8 cellular contexts compared by ENCODE assay signal in the genomic region with DNA sequence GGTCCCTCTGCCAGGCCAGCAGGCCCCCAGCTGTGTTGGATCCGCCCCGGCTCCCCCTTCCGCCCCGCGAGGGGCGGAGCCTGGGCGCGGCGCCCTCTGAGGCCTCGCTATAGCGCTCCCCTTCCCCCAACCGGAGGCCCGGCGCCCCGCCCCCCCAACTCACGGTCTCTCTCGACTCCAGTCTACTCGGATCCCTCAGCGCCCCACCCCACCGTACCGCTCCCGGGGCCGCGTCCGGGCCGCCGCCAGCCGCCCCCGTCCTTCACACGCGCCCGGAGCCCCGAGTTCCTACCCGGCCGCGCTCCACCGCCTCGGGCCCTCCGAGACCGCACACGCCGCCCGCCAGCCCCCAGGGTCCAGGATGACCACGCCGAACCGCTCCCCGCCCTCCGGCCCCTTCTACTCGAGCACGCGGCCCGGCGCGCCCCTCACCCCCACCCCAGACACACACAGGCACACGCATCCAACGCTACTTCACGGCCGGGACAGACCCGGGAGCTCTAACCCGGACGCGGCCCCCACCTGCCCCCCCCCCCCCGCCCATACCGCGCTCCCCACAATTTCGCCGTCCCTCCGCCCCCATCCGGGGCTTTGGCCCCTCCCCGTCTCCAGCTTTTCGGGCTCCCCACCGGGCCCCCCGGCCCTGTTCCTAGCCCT. TPM values are rescaled to one million over a fixed set of nuclear protein-coding genes. Genes with fewer than 3 reads are reported as not detected.
DNase-seq lines count a peak whose midpoint lies in the region; ATAC-seq and TF ChIP-seq lines count a peak whose summit lies in the region.

No MANE protein-coding gene starts in this region.

- intact Hi-C loops in activated CD8-positive, alpha-beta T cell treated with anti-CD3 and anti-CD28 coated beads for 36 hours (cut with micrococcal nuclease) = no loop called here

- POLR2A ChIA-PET in activated CD8-positive, alpha-beta T cell treated with anti-CD3 and anti-CD28 coated beads for 36 hours (lab: Charles Lee) = interaction anchor here (0.7 to 15.6 kb wide), 12 partner anchors 8 to 450 kb away, joined by 3 to 261 read pairs (median 4); a partner anchor contains a TSS

- peaks cover 53% of the 10 kb centered on the region for H3K4me1 Mint-ChIP-seq in activated CD8-positive, alpha-beta T cell treated with anti-CD3 and anti-CD28 coated beads for 36 hours (ENCODE audit: low read depth)
- peaks cover 54% of the 10 kb centered on the region for H3K4me1 Mint-ChIP-seq in memory B cell

- H3K9me3 Mint-ChIP-seq in activated CD8-positive, alpha-beta T cell treated with anti-CD3 and anti-CD28 coated beads for 36 hours = no peaks in the 10 kb centered on the region
- no peaks in the 10 kb centered on the region for H3K9me3 Mint-ChIP-seq in memory B cell

- H3K27me3 Mint-ChIP-seq in activated CD8-positive, alpha-beta T cell treated with anti-CD3 and anti-CD28 coated beads for 36 hours = peaks cover 2% of the 10 kb centered on the region
- H3K27me3 Mint-ChIP-seq in memory B cell = no peaks in the 10 kb centered on the region

- DNase-seq in NCI-H1417 (lab: John Stamatoyannopoulos, UW) (peak; percentile 40 to 67 (median 58)), NCI-H1417 treated with DMSO at 0.1 percent for 48 hours (lab: John Stamatoyannopoulos, UW) (no peak), NCI-H2171 treated with DMSO at 0.1 percent for 48 hours (lab: John Stamatoyannopoulos, UW) (peak; percentile 40), memory B cell (ENCODE audit: low spot score in 2 of 2) (peak; percentile 67 to 68)
- DNase-seq in activated CD8-positive, alpha-beta T cell treated with anti-CD3 and anti-CD28 coated beads for 36 hours = peak; percentile 90
- peak; percentile 65 for DNase-seq in effector CD4-positive, alpha-beta T cell
- peak; percentile 82 for DNase-seq in stimulated activated CD8-positive, alpha-beta memory T cell treated with anti-CD3 and anti-CD28 coated beads, Interleukin-12 subunit alpha, Interleukin-12 subunit beta, amount 100 ng/mL, for 4 hours (ENCODE audit: low read depth)

- peak; percentile 32 for ATAC-seq in activated CD8-positive, alpha-beta T cell treated with anti-CD3 and anti-CD28 coated beads for 36 hours
- ATAC-seq in memory B cell (ENCODE audit: low read depth) (peak; percentile 31), GM19463 (IDR thresholded peaks at IDR 0.05; ENCODE audit: unreplicated experiment) (no peak)

- TF ChIP-seq CTCF in activated CD8-positive, alpha-beta T cell treated with anti-CD3 and anti-CD28 coated beads for 36 hours (IDR thresholded peaks at IDR 0.05) = no peak

- peak overlapping the region; percentile 96 for H3K4me3 Mint-ChIP-seq in activated CD8-positive, alpha-beta T cell treated with anti-CD3 and anti-CD28 coated beads for 36 hours
- peak overlapping the region; percentile 100 for H3K4me3 Mint-ChIP-seq in memory B cell

- H3K27ac Mint-ChIP-seq in activated CD8-positive, alpha-beta T cell treated with anti-CD3 and anti-CD28 coated beads for 36 hours = peak overlapping the region; percentile 97
- H3K27ac Mint-ChIP-seq in memory B cell = peak overlapping the region; percentile 100

- peaks cover 33% of the 10 kb centered on the region for H3K36me3 Mint-ChIP-seq in activated CD8-positive, alpha-beta T cell treated with anti-CD3 and anti-CD28 coated beads for 36 hours (ENCODE audit: low read depth)
- peaks cover 24% of the 10 kb centered on the region for H3K36me3 Mint-ChIP-seq in memory B cell

- CTCF ChIA-PET in activated CD8-positive, alpha-beta T cell treated with anti-CD3 and anti-CD28 coated beads for 36 hours (lab: Charles Lee) = interaction anchor here (2.5 to 7.2 kb wide), 2 partner anchors 11 to 18 kb away, joined by 7 to 41 read pairs; a partner anchor contains a TSS

RNA-seq across cellular contexts. Expression of a gene that starts 1.4 kb away (rescaled TPM):
- total RNA-seq in activated CD8-positive, alpha-beta T cell treated with anti-CD3 and anti-CD28 coated beads for 36 hours = 10 to 100 TPM; 17.8 to 24.4 TPM

RNA-seq across cellular contexts. Expression of a gene that starts 3.6 kb away (rescaled TPM):
- 10 to 100 TPM; 50.0 to 53.6 TPM for total RNA-seq in activated CD8-positive, alpha-beta T cell treated with anti-CD3 and anti-CD28 coated beads for 36 hours

RNA-seq across cellular contexts. Expression of a gene that starts 4.4 kb away (rescaled TPM):
- 100 to 1,000 TPM; 104 to 118 TPM for total RNA-seq in activated CD8-positive, alpha-beta T cell treated with anti-CD3 and anti-CD28 coated beads for 36 hours

RNA-seq across cellular contexts. Expression of a gene that starts 13.6 kb away (rescaled TPM):
- total RNA-seq in activated CD8-positive, alpha-beta T cell treated with anti-CD3 and anti-CD28 coated beads for 36 hours = 100 to 1,000 TPM; 159 to 160 TPM

RNA-seq across cellular contexts. Expression of a gene that starts 14.1 kb away (rescaled TPM):
- total RNA-seq in activated CD8-positive, alpha-beta T cell treated with anti-CD3 and anti-CD28 coated beads for 36 hours = 10 to 100 TPM; 80.2 to 85.4 TPM
